In the genomic region with DNA sequence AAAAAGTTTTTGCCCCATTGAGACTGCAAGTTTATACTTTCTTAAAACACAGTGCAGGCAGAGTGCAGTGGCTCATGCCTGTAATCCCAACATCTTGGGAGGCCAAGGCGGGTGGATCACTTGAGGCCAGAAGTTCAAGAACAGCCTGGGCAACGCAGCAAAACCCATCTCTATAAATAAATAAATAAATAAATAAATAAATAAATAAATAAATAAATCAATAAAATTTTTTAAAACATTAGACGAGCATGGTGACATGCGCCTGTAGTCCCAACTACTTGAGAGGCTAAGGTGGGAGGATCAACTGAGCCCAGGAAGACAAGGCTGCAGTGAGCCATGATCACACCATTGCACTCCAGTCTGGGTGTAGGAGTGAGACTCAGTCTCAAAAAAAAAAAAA, we compare ENCODE assay signal across 9 cellular contexts.
"Had no signal": no experiment of that assay in that cellular context is flagged by ENCODE, and none has a peak within 500 bp of the region (broad histone marks: within the 10 kb centered on the region; RNA-seq: fewer than 3 reads in every experiment).

No MANE protein-coding gene starts in this region.

- H3K27ac ChIP-seq: HL-60, KMS-11 had no signal

- ATAC-seq: HepG2, K562 had no signal

- H3K4me2 ChIP-seq: KMS-11 had no signal

- H3K4me3 ChIP-seq: K562 had no signal

- FAIRE-seq: HepG2, HTR-8/SVneo, K562 had no signal

- DNase-seq: IMR-90, Karpas-422, KBM-7, KG1 had no signal
